ENCODE assay signal across 9 cellular contexts in the genomic region with DNA sequence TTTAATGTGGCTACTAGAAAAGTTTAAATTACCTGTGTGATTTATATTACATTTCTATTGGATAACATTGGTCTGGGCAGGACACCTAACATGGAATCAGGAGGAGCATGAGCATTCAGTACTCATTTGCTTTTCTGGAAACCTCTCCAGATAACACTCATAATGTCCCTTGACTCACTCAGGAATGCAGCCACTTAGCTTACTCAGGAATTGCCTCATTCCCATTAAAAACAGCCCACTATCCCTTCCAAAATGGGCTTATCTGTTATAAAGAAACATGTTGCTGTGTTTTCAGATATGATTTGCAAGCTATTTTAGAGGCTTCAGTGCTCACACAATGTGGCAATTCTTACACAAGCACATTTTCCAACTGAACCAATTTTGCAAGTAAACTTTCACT. TPM values are rescaled to one million over a fixed set of nuclear protein-coding genes. Genes with fewer than 3 reads are reported as not detected.
A peak's percentile ranks its signal among the peaks of the same experiment; 100 is the strongest.
DNase-seq lines count a peak whose midpoint lies in the region; ATAC-seq and TF ChIP-seq lines count a peak whose summit lies in the region.
"Had no signal": no experiment of that assay in that cellular context is flagged by ENCODE, and none has a peak within 500 bp of the region (broad histone marks: within the 10 kb centered on the region; RNA-seq: fewer than 3 reads in every experiment).

No MANE protein-coding gene starts in this region.

- CTCF ChIA-PET in PC-9 (lab: Charles Lee) = no interaction called here

- H3F3A ChIP-seq in PC-9 (ENCODE audit: insufficient read depth, low read depth) = peaks cover 28% of the 10 kb centered on the region; the same call in 1 of the 2 replicates

- H3K4me3 ChIP-seq in PC-9 (no peak overlapping the region), fibroblast of pulmonary artery (replicated peaks; ENCODE audit: low read depth, low read length) (no peak overlapping the region), osteoblast (ENCODE audit: insufficient read depth, low read length) (no peak overlapping the region)

- no peak for TF ChIP-seq CTCF in PC-9 (conservative IDR thresholded peaks at IDR 0.05)
- TF ChIP-seq CTCF in fibroblast of pulmonary artery (IDR thresholded peaks at IDR 0.05; ENCODE audit: low read length, missing control alignments) = no peak
- TF ChIP-seq CTCF in osteoblast (IDR thresholded peaks at IDR 0.05; ENCODE audit: extremely low read depth, low read depth, low read length) = no peak

- peaks cover 6% of the 10 kb centered on the region; the same call in 1 of the 2 replicates for H3K9me3 ChIP-seq in PC-9 (ENCODE audit: insufficient read depth, low read depth)
- H3K9me3 ChIP-seq in osteoblast (ENCODE audit: low read depth, low read length) = no peaks in the 10 kb centered on the region

- DNase-seq in Caki2 (ENCODE audit: low read depth) (peak; percentile 58), PC-9 (peak in 1 of 2 experiments; percentile 76), fibroblast of pulmonary artery (ENCODE audit: low read depth) (peak; percentile 97), osteoblast (ENCODE audit: insufficient read length, low spot score, missing footprints) (peak; percentile 92), NCI-H128 (lab: John Stamatoyannopoulos, UW; ENCODE audit: unreplicated experiment) (no peak), GDM1 (lab: John Stamatoyannopoulos, UW) (no peak)
- DNase-seq: stimulated activated naive B cell treated with anti-CD40 and anti-IgM and Interleukin-4, amounts not matched to agents 10 μg/mL and 1 μg/mL and 100 μg/mL, for 72 hours had no signal

- POLR2A ChIA-PET in PC-9 (lab: Charles Lee; ENCODE audit: unreplicated experiment) = interaction anchor here (0.6 kb wide), 1 partner anchor 1929 kb away, joined by 4 read pairs; no protein-coding TSS in a partner anchor

- H3K36me3 ChIP-seq in PC-9 (ENCODE audit: low read depth) = no peaks in the 10 kb centered on the region
- peaks cover 7% of the 10 kb centered on the region for H3K36me3 ChIP-seq in osteoblast (ENCODE audit: insufficient read depth, low read length)

- in situ Hi-C loops in Caki2 (cut with HindIII; ENCODE audit: low pct_unique_long_range_greater_than_20kb, low sequenced_read_pairs) = no loop called here

- H3K27ac ChIP-seq in PC-9 (peak overlapping the region; percentile 92), osteoblast (ENCODE audit: low read depth, low read length) (peak overlapping the region; percentile 97)

- intact Hi-C loops in PC-9 (cut with micrococcal nuclease; ENCODE audit: unreplicated experiment) = no loop called here

- no TSS peak for BruUV-seq in PC-9 (replicated peaks; lab: Mats Ljungman, UMichigan)

- H2AFZ ChIP-seq in PC-9 (no peak overlapping the region), osteoblast (ENCODE audit: low read length) (no peak overlapping the region)

- ATAC-seq in GM18517 (IDR thresholded peaks at IDR 0.05; ENCODE audit: unreplicated experiment) = no peak
- ATAC-seq in HG03175 (IDR thresholded peaks at IDR 0.05; ENCODE audit: unreplicated experiment) = no peak
- ATAC-seq: stimulated activated naive B cell treated with anti-CD40 and anti-IgM and Interleukin-4, amounts not matched to agents 10 μg/mL and 1 μg/mL and 100 μg/mL, for 72 hours had no signal

- H3K9me2 ChIP-seq in PC-9 (ENCODE audit: insufficient read depth) = no peaks in the 10 kb centered on the region

- H3K4me1 ChIP-seq in PC-9 (replicated peaks; ENCODE audit: insufficient read depth) (peaks cover 37% of the 10 kb centered on the region), osteoblast (ENCODE audit: insufficient read depth, low read length) (peaks cover 62% of the 10 kb centered on the region)

- H4K20me1 ChIP-seq in PC-9 (ENCODE audit: insufficient read depth) (no peaks in the 10 kb centered on the region), osteoblast (ENCODE audit: insufficient read depth, low read length) (no peaks in the 10 kb centered on the region)

- H3K79me2 ChIP-seq in PC-9 (ENCODE audit: low read depth) = 0 out of 2 replicates have a peak, but pooled peaks cover 4% of the 10 kb centered on the region
- H3K79me2 ChIP-seq in osteoblast (ENCODE audit: insufficient read depth, low read length) = peaks cover 62% of the 10 kb centered on the region

- H3K27me3 ChIP-seq in PC-9 (ENCODE audit: insufficient read depth, low read depth) (no peaks in the 10 kb centered on the region), osteoblast (ENCODE audit: insufficient read depth, low read length) (no peaks in the 10 kb centered on the region)

- H3K4me2 ChIP-seq in PC-9 = 0 out of 2 replicates have a peak overlapping the region, but pooled peaks have one; percentile 43
- peak overlapping the region; percentile 53 for H3K4me2 ChIP-seq in osteoblast (ENCODE audit: insufficient read depth, low read length)

RNA-seq across cellular contexts. Expression of gene GBE1, which starts 17.1 kb away (rescaled TPM):
- total RNA-seq in Caki2 (2014; rRNA removed; shearing (Covaris generic); ENCODE audit: low replicate concordance) = 40.3 and 81.9 TPM in 2 replicates
- 23.1 and 31.2 TPM in 2 replicates for total RNA-seq in PC-9 (2021)
- total RNA-seq in osteoblast = 148 and 184 TPM in 2 replicates

Comparison
In these comparisons a context has a peak if more than half of its experiments do, and no peak if none do; other contexts are left out.
1. DNase-seq: peak in Caki2 (single experiment), fibroblast of pulmonary artery (single experiment) and osteoblast (single experiment); none in NCI-H128 (single experiment) and GDM1 (single experiment).